In the genomic region with DNA sequence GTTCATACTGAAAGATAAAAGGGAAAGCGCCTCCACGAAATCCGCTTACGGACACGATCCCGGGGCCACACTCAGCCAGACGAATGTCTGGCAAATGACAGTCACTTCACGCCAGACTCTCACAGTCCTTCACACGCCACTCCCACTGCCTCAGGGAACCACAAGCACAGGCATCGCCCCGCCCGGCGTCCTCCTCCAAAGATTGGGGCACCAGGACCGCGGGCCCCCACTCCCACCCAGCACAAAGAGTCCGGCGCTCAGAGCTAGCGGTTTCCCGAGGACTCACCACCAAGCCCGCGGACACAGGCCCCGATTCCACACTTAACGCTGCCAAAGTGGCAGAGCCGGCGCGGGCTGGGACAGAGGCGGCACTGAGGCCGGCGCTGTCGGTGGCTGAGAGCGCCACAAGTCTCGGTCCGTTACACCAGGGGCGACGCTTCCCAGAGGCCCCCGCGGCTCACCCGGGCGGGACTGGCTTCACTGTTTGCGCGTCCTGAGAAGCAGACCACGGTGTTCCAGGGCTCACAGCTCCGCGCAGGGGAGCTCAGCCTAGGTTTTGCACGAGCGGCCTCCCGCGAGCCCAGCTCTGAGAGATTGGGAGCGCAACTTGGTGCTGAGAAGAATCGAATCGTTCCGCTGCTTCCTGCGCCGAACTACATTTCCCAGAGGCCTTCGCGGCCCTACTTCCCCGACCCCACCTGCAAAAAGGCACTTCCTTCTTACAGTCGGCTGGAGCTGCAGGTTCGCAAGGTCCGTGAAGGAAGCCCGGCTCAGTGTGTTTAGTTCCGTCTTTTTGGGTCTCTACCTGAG, we compare ENCODE assay signal across 1 cellular context.
TF ChIP-seq lines count a peak whose summit lies in the region.

ZNF569 (minus strand) TSS at position 647 of the 810 bp plus-strand sequence. CDS start 22,523 bp downstream, outside the sequence.

TF ChIP-seq in K562, 482 proteins besides CTCF, POLR2A, EP300 and RAD21 (continued from another document and continues in another):
- TF ChIP-seq, protein P1, sequence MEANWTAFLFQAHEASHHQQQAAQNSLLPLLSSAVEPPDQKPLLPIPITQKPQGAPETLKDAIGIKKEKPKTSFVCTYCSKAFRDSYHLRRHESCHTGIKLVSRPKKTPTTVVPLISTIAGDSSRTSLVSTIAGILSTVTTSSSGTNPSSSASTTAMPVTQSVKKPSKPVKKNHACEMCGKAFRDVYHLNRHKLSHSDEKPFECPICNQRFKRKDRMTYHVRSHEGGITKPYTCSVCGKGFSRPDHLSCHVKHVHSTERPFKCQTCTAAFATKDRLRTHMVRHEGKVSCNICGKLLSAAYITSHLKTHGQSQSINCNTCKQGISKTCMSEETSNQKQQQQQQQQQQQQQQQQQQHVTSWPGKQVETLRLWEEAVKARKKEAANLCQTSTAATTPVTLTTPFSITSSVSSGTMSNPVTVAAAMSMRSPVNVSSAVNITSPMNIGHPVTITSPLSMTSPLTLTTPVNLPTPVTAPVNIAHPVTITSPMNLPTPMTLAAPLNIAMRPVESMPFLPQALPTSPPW (CRISPR knock-in tag; IDR thresholded peaks at IDR 0.05), result peak; percentile 65
- TF ChIP-seq ZNF431 (CRISPR knock-in tag; IDR thresholded peaks at IDR 0.05), result no peak
- TF ChIP-seq KLF6 (CRISPR knock-in tag; IDR thresholded peaks at IDR 0.05; ENCODE audit: borderline replicate concordance), result no peak
- TF ChIP-seq ZNF24 (IDR thresholded peaks at IDR 0.05), result no peak
- no peak for TF ChIP-seq TCF3 (CRISPR knock-in tag; IDR thresholded peaks at IDR 0.05)
- no peak for TF ChIP-seq DLX4 (CRISPR knock-in tag; IDR thresholded peaks at IDR 0.05)
- TF ChIP-seq, protein P2, sequence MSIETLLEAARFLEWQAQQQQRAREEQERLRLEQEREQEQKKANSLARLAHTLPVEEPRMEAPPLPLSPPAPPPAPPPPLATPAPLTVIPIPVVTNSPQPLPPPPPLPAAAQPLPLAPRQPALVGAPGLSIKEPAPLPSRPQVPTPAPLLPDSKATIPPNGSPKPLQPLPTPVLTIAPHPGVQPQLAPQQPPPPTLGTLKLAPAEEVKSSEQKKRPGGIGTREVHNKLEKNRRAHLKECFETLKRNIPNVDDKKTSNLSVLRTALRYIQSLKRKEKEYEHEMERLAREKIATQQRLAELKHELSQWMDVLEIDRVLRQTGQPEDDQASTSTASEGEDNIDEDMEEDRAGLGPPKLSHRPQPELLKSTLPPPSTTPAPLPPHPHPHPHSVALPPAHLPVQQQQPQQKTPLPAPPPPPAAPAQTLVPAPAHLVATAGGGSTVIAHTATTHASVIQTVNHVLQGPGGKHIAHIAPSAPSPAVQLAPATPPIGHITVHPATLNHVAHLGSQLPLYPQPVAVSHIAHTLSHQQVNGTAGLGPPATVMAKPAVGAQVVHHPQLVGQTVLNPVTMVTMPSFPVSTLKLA (conservative IDR thresholded peaks at IDR 0.05), result no peak; a peak in 1 of 4 replicates
- no peak for TF ChIP-seq ZNF583 (CRISPR knock-in tag; IDR thresholded peaks at IDR 0.05)
- TF ChIP-seq, protein P3, sequence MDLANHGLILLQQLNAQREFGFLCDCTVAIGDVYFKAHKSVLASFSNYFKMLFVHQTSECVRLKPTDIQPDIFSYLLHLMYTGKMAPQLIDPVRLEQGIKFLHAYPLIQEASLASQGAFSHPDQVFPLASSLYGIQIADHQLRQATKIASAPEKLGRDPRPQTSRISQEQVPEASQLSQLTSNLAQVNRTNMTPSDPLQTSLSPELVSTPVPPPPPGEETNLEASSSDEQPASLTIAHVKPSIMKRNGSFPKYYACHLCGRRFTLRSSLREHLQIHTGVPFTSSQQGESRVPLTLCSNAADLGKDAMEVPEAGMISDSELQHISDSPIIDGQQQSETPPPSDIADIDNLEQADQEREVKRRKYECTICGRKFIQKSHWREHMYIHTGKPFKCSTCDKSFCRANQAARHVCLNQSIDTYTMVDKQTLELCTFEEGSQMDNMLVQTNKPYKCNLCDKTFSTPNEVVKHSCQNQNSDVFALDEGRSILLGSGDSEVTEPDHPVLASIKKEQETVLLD (IDR thresholded peaks at IDR 0.05), result no peak
- no peak for TF ChIP-seq IRF2 (CRISPR knock-in tag; IDR thresholded peaks at IDR 0.05)
- no peak for TF ChIP-seq PHF21A (IDR thresholded peaks at IDR 0.05; ENCODE audit: borderline replicate concordance, low read depth)
- no peak for TF ChIP-seq PREB (CRISPR knock-in tag; IDR thresholded peaks at IDR 0.05)
- no peak for TF ChIP-seq SMAD2 (IDR thresholded peaks at IDR 0.05; ENCODE audit: low read depth, low read length)
- TF ChIP-seq ELF4 (CRISPR knock-in tag; IDR thresholded peaks at IDR 0.05), result no peak
- TF ChIP-seq HCFC1 (IDR thresholded peaks at IDR 0.05; ENCODE audit: low read depth, low read length), result peak; percentile 91
- peak; percentile 84 for TF ChIP-seq CBX1 (IDR thresholded peaks at IDR 0.05; ENCODE audit: low read depth)
- TF ChIP-seq ETS2 (tag; IDR thresholded peaks at IDR 0.05; ENCODE audit: borderline replicate concordance, poor library complexity, severe bottlenecking), result no peak
- peak; percentile 83 for TF ChIP-seq ELF1 (tag; IDR thresholded peaks at IDR 0.05)
- peak; percentile 53 for TF ChIP-seq TBP (optimal IDR thresholded peaks at IDR 0.05; ENCODE audit: low read depth, low read length)
- TF ChIP-seq SIX5 (IDR thresholded peaks at IDR 0.05; ENCODE audit: borderline replicate concordance in 1 of 2, insufficient read depth in 1 of 2, low read depth in 1 of 2, low read length in 2 of 2), result peak; percentile 71 to 81
- no peak for TF ChIP-seq CBFA2T2 (conservative IDR thresholded peaks at IDR 0.05)
- TF ChIP-seq SAFB (IDR thresholded peaks at IDR 0.05; ENCODE audit: borderline replicate concordance, low read depth, low read length), result 0 out of 2 replicates have a peak, but pooled peaks have one; percentile 12
- TF ChIP-seq ZKSCAN1 (IDR thresholded peaks at IDR 0.05; ENCODE audit: low read depth, low read length), result 0 out of 2 replicates have a peak, but pooled peaks have one; percentile 32
- peak in 1 of 2 experiments; percentile 90; a peak in 2 of 4 replicates for TF ChIP-seq TRIM24 (IDR thresholded peaks at IDR 0.05)
- peak; percentile 69; the same call in 1 of the 2 replicates for TF ChIP-seq ELF2 (CRISPR knock-in tag; IDR thresholded peaks at IDR 0.05)
- peak; percentile 39; the same call in 1 of the 2 replicates for TF ChIP-seq MBD2 (IDR thresholded peaks at IDR 0.05; ENCODE audit: borderline replicate concordance, low read depth)
- no peak for TF ChIP-seq ZNF696 (CRISPR knock-in tag; conservative IDR thresholded peaks at IDR 0.05)
- peak; percentile 58 to 65 for TF ChIP-seq NRF1 (conservative IDR thresholded peaks at IDR 0.05 in 1 of 2, IDR thresholded peaks at IDR 0.05 in 1 of 2)
- TF ChIP-seq, protein P4, sequence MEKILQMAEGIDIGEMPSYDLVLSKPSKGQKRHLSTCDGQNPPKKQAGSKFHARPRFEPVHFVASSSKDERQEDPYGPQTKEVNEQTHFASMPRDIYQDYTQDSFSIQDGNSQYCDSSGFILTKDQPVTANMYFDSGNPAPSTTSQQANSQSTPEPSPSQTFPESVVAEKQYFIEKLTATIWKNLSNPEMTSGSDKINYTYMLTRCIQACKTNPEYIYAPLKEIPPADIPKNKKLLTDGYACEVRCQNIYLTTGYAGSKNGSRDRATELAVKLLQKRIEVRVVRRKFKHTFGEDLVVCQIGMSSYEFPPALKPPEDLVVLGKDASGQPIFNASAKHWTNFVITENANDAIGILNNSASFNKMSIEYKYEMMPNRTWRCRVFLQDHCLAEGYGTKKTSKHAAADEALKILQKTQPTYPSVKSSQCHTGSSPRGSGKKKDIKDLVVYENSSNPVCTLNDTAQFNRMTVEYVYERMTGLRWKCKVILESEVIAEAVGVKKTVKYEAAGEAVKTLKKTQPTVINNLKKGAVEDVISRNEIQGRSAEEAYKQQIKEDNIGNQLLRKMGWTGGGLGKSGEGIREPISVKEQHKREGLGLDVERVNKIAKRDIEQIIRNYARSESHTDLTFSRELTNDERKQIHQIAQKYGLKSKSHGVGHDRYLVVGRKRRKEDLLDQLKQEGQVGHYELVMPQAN (IDR thresholded peaks at IDR 0.05; ENCODE audit: borderline replicate concordance), result peak; percentile 41; the same call in 1 of the 2 replicates
- TF ChIP-seq MAZ (CRISPR knock-in tag; conservative IDR thresholded peaks at IDR 0.05 in 1 of 2, IDR thresholded peaks at IDR 0.05 in 1 of 2), result peak; percentile 33 to 50; a peak in 2 of 4 replicates
- no peak for TF ChIP-seq TGIF2 (CRISPR knock-in tag; IDR thresholded peaks at IDR 0.05)
- peak; percentile 89 for TF ChIP-seq ZEB2 (IDR thresholded peaks at IDR 0.05)
- TF ChIP-seq MAX (CRISPR knock-in tag; IDR thresholded peaks at IDR 0.05), result no peak
- no peak for TF ChIP-seq TAF15 (IDR thresholded peaks at IDR 0.05; ENCODE audit: low read depth, low read length)
- TF ChIP-seq, protein P5, sequence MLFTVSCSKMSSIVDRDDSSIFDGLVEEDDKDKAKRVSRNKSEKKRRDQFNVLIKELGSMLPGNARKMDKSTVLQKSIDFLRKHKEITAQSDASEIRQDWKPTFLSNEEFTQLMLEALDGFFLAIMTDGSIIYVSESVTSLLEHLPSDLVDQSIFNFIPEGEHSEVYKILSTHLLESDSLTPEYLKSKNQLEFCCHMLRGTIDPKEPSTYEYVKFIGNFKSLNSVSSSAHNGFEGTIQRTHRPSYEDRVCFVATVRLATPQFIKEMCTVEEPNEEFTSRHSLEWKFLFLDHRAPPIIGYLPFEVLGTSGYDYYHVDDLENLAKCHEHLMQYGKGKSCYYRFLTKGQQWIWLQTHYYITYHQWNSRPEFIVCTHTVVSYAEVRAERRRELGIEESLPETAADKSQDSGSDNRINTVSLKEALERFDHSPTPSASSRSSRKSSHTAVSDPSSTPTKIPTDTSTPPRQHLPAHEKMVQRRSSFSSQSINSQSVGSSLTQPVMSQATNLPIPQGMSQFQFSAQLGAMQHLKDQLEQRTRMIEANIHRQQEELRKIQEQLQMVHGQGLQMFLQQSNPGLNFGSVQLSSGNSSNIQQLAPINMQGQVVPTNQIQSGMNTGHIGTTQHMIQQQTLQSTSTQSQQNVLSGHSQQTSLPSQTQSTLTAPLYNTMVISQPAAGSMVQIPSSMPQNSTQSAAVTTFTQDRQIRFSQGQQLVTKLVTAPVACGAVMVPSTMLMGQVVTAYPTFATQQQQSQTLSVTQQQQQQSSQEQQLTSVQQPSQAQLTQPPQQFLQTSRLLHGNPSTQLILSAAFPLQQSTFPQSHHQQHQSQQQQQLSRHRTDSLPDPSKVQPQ (CRISPR knock-in tag; IDR thresholded peaks at IDR 0.05; ENCODE audit: borderline replicate concordance), result no peak
- no peak for TF ChIP-seq NR2C2 (CRISPR knock-in tag; IDR thresholded peaks at IDR 0.05)
- peak; percentile 96 for TF ChIP-seq NR2C2 (tag; IDR thresholded peaks at IDR 0.05)
- no peak for TF ChIP-seq ZFP36 (IDR thresholded peaks at IDR 0.05; ENCODE audit: low read depth, low read length, partially characterized antibody)
- TF ChIP-seq ERF (CRISPR knock-in tag; IDR thresholded peaks at IDR 0.05), result no peak
- TF ChIP-seq SUPT5H (IDR thresholded peaks at IDR 0.05), result peak; percentile 59; the same call in 1 of the 2 replicates
- TF ChIP-seq BDP1 (IDR thresholded peaks at IDR 0.05; ENCODE audit: insufficient read depth, insufficient read length), result no peak
- no peak for TF ChIP-seq CREB1 (IDR thresholded peaks at IDR 0.05)
- no peak for TF ChIP-seq CREB1 (CRISPR knock-in tag; IDR thresholded peaks at IDR 0.05)
- no peak for TF ChIP-seq ZNF785 (CRISPR knock-in tag; IDR thresholded peaks at IDR 0.05)
- TF ChIP-seq ATF1 (CRISPR knock-in tag; IDR thresholded peaks at IDR 0.05), result no peak
- TF ChIP-seq ATF1 (tag; IDR thresholded peaks at IDR 0.05), result peak; percentile 83
- no peak for TF ChIP-seq KDM2B (CRISPR knock-in tag; IDR thresholded peaks at IDR 0.05)
- TF ChIP-seq ZNF146 (CRISPR knock-in tag; IDR thresholded peaks at IDR 0.05; ENCODE audit: unreplicated experiment), result no peak
- TF ChIP-seq EHMT2 (IDR thresholded peaks at IDR 0.05), result no peak
- no peak for TF ChIP-seq POLR2AphosphoS2 (IDR thresholded peaks at IDR 0.05; ENCODE audit: low read length)
- TF ChIP-seq KDM5B (IDR thresholded peaks at IDR 0.05; ENCODE audit: insufficient replicate concordance, low read depth, low read length), result peak; percentile 15
- peak; percentile 48 for TF ChIP-seq L3MBTL2 (IDR thresholded peaks at IDR 0.05)
- no peak for TF ChIP-seq FOXP4 (CRISPR knock-in tag; IDR thresholded peaks at IDR 0.05; ENCODE audit: borderline replicate concordance)
- no peak for TF ChIP-seq ZNF239 (CRISPR knock-in tag; IDR thresholded peaks at IDR 0.05)
- no peak for TF ChIP-seq ZNF121 (CRISPR knock-in tag; conservative IDR thresholded peaks at IDR 0.05)
- TF ChIP-seq YBX1 (IDR thresholded peaks at IDR 0.05), result no peak
